ENCODE assay signal across 8 cellular contexts in genomic region chr16:56910654-56911539, GRCh38. TPM values are rescaled to one million over a fixed set of nuclear protein-coding genes. Genes with fewer than 3 reads are reported as not detected.
DNase-seq lines count a peak whose midpoint lies in the region; ATAC-seq and TF ChIP-seq lines count a peak whose summit lies in the region.

No MANE protein-coding gene starts in this region.

- no peak overlapping the region for H3K4me3 ChIP-seq in foreskin fibroblast (ENCODE audit: low read depth in 1 of 2, low read length in 2 of 2)
- H3K4me3 ChIP-seq in skin epidermis, result no peak overlapping the region

- H3K27ac Mint-ChIP-seq in activated CD4-positive, alpha-beta T cell treated with anti-CD3 and anti-CD28 coated beads, Interleukin-2, amount 10 ng/mL, durations not matched to agents 7 days and 5 days, result peak overlapping the region; percentile 14

- POLR2A ChIA-PET in activated CD4-positive, alpha-beta T cell treated with anti-CD3 and anti-CD28 coated beads, Interleukin-2, amount 10 ng/mL, durations not matched to agents 7 days and 5 days (lab: Charles Lee), result interaction anchor here (0.6 to 1.8 kb wide), 2 partner anchors 21 to 106 kb away, joined by 3 to 5 read pairs; partner anchors contain the start of gene HERPUD1

- TF ChIP-seq CTCF in foreskin fibroblast (IDR thresholded peaks at IDR 0.05; ENCODE audit: low read depth, low read length), result no peak

- H3K4me3 Mint-ChIP-seq in activated CD4-positive, alpha-beta T cell treated with anti-CD3 and anti-CD28 coated beads, Interleukin-2, amount 10 ng/mL, durations not matched to agents 7 days and 5 days, result no peak overlapping the region

- DNase-seq in activated CD4-positive, alpha-beta T cell treated with anti-CD3 and anti-CD28 coated beads, Interleukin-2, amount 10 ng/mL, durations not matched to agents 7 days and 5 days, result no peak
- DNase-seq in activated CD4-positive, alpha-beta T cell treated with anti-CD3 and anti-CD28 coated beads for 1 hour, result no peak
- DNase-seq in SKM-1 (lab: John Stamatoyannopoulos, UW; ENCODE audit: unreplicated experiment) (peak; percentile 91), foreskin fibroblast (peak; percentile 73 to 77)

- no peaks in the 10 kb centered on the region for H3K36me3 Mint-ChIP-seq in activated CD4-positive, alpha-beta T cell treated with anti-CD3 and anti-CD28 coated beads, Interleukin-2, amount 10 ng/mL, durations not matched to agents 7 days and 5 days (ENCODE audit: low read depth)

- CTCF ChIA-PET in activated CD4-positive, alpha-beta T cell treated with anti-CD3 and anti-CD28 coated beads, Interleukin-2, amount 10 ng/mL, durations not matched to agents 7 days and 5 days (lab: Charles Lee), result interaction anchor here (0.9 to 3.4 kb wide), 3 partner anchors 9 to 18 kb away, joined by 3 to 9 read pairs (median 4); no protein-coding TSS in a partner anchor

- H3K27me3 Mint-ChIP-seq in activated CD4-positive, alpha-beta T cell treated with anti-CD3 and anti-CD28 coated beads, Interleukin-2, amount 10 ng/mL, durations not matched to agents 7 days and 5 days, result peaks cover 14% of the 10 kb centered on the region

- ATAC-seq in HG03521 (IDR thresholded peaks at IDR 0.05; ENCODE audit: unreplicated experiment), result no peak
- ATAC-seq in HG03460 (IDR thresholded peaks at IDR 0.05; ENCODE audit: unreplicated experiment), result no peak
- no peak for ATAC-seq in HG03520 (IDR thresholded peaks at IDR 0.05; ENCODE audit: unreplicated experiment)

- peak overlapping the region in 13 of 21 experiments; percentile 1 to 69 (median 41) for H3K27ac ChIP-seq in skin epidermis

- peaks cover 20% of the 10 kb centered on the region for H3K4me1 Mint-ChIP-seq in activated CD4-positive, alpha-beta T cell treated with anti-CD3 and anti-CD28 coated beads, Interleukin-2, amount 10 ng/mL, durations not matched to agents 7 days and 5 days

- peaks cover 5% of the 10 kb centered on the region for H3K9me3 Mint-ChIP-seq in activated CD4-positive, alpha-beta T cell treated with anti-CD3 and anti-CD28 coated beads, Interleukin-2, amount 10 ng/mL, durations not matched to agents 7 days and 5 days

RNA-seq across cellular contexts. Expression of gene HERPUD1, which starts 21.0 kb away (rescaled TPM):
- 100 to 1,000 TPM in 1 of 2 experiments, 10 to 100 TPM in 1; 81.3 to 113 TPM for total RNA-seq in activated CD4-positive, alpha-beta T cell treated with anti-CD3 and anti-CD28 coated beads, Interleukin-2, amount 10 ng/mL, durations not matched to agents 7 days and 5 days

RNA-seq across cellular contexts. Expression of gene SLC12A3, which starts 45.9 kb away (rescaled TPM):
- not detected for total RNA-seq in activated CD4-positive, alpha-beta T cell treated with anti-CD3 and anti-CD28 coated beads, Interleukin-2, amount 10 ng/mL, durations not matched to agents 7 days and 5 days

RNA-seq across cellular contexts. Expression of gene CETP, which starts 50.9 kb away (rescaled TPM):
- not detected for total RNA-seq in activated CD4-positive, alpha-beta T cell treated with anti-CD3 and anti-CD28 coated beads, Interleukin-2, amount 10 ng/mL, durations not matched to agents 7 days and 5 days

Comparison
In these comparisons a context has a peak if more than half of its experiments do, and no peak if none do; other contexts are left out.
1. DNase-seq: peak in SKM-1 (single experiment) and foreskin fibroblast (2 of 2); none in activated CD4-positive, alpha-beta T cell treated with anti-CD3 and anti-CD28 coated beads, Interleukin-2, amount 10 ng/mL, durations not matched to agents 7 days and 5 days (single experiment) and activated CD4-positive, alpha-beta T cell treated with anti-CD3 and anti-CD28 coated beads for 1 hour (single experiment).